In genomic region chr1:213051881-213052202, GRCh38 we compare ENCODE assay signal across 8 cellular contexts. TPM values are rescaled to one million over a fixed set of nuclear protein-coding genes. Genes with fewer than 3 reads are reported as not detected.
A peak's percentile ranks its signal among the peaks of the same experiment; 100 is the strongest.
DNase-seq lines count a peak whose midpoint lies in the region; ATAC-seq and TF ChIP-seq lines count a peak whose summit lies in the region.

No MANE protein-coding gene starts in this region.

- H3K79me2 ChIP-seq in DND-41 (ENCODE audit: insufficient read depth, low read length) (peaks cover 22% of the 10 kb centered on the region), OCI-LY7 (ENCODE audit: insufficient read depth, low read depth, low read length) (no peaks in the 10 kb centered on the region)

- H3K9me2 ChIP-seq in OCI-LY7 (ENCODE audit: insufficient read depth, low read length), result no peaks in the 10 kb centered on the region

- ATAC-seq in DND-41 (ENCODE audit: insufficient read depth, low read depth) (no peak), HG03378 (IDR thresholded peaks at IDR 0.05; ENCODE audit: unreplicated experiment) (no peak), HG03135 (IDR thresholded peaks at IDR 0.05; ENCODE audit: unreplicated experiment) (no peak)

- no peak for TF ChIP-seq CTCF in DND-41 (IDR thresholded peaks at IDR 0.05; ENCODE audit: borderline replicate concordance, extremely low read depth, low read length, poor library complexity, severe bottlenecking)
- TF ChIP-seq CTCF in OCI-LY7 (conservative IDR thresholded peaks at IDR 0.05; ENCODE audit: low read length), result no peak

- CTCF ChIA-PET in OCI-LY7 (lab: Charles Lee; ENCODE audit: unreplicated experiment), result no interaction called here

- H3K9me3 ChIP-seq in DND-41 (ENCODE audit: insufficient read depth, low read length, severe bottlenecking) (peaks cover 8% of the 10 kb centered on the region), OCI-LY7 (ENCODE audit: low read length) (peaks cover 11% of the 10 kb centered on the region; the same call in 1 of the 2 replicates)

- TSS peak; percentile 79 for BruUV-seq in OCI-LY7 (replicated peaks; lab: Mats Ljungman, UMichigan)

- DNase-seq in DND-41 (no peak), OCI-LY7 (ENCODE audit: low spot score) (no peak), epithelial cell of prostate (ENCODE audit: low read depth, low spot score) (no peak), pons (ENCODE audit: low spot score) (peak; percentile 10), NCI-H146 (lab: John Stamatoyannopoulos, UW) (no peak), MV-4-11 (lab: John Stamatoyannopoulos, UW) (no peak)

- H3K27ac ChIP-seq in DND-41 (ENCODE audit: low read length) (peak overlapping the region; percentile 41; the same call in 1 of the 2 replicates), OCI-LY7 (ENCODE audit: low read depth, low read length, poor library complexity, severe bottlenecking) (no peak overlapping the region), epithelial cell of prostate (peak overlapping the region; percentile 70)

- H3K4me3 ChIP-seq in DND-41 (ENCODE audit: low read depth in 1 of 2, low read length in 2 of 2), result peak overlapping the region; percentile 56 to 86
- peak overlapping the region; percentile 88 for H3K4me3 ChIP-seq in OCI-LY7 (ENCODE audit: low read depth, low read length, poor library complexity, severe bottlenecking)

- H3K4me1 ChIP-seq in DND-41 (ENCODE audit: insufficient read depth, low read length) (peaks cover 31% of the 10 kb centered on the region), OCI-LY7 (ENCODE audit: insufficient read depth, low read length, poor library complexity, severe bottlenecking) (peaks cover 12% of the 10 kb centered on the region)

- no peaks in the 10 kb centered on the region for H3K27me3 ChIP-seq in DND-41 (ENCODE audit: insufficient read depth, low read length, poor library complexity)

- H3K9ac ChIP-seq in DND-41 (ENCODE audit: low read depth, low read length), result peak overlapping the region; percentile 65

- no peaks in the 10 kb centered on the region for H3K36me3 ChIP-seq in DND-41 (ENCODE audit: insufficient read depth, low read length)
- no peaks in the 10 kb centered on the region for H3K36me3 ChIP-seq in OCI-LY7 (ENCODE audit: insufficient read depth, low read length)

- H3K4me2 ChIP-seq in DND-41 (ENCODE audit: insufficient read depth, low read length) (peak overlapping the region; percentile 92), OCI-LY7 (ENCODE audit: low read length) (peak overlapping the region; percentile 97)

- intact Hi-C loops in OCI-LY7 (cut with micrococcal nuclease; ENCODE audit: unreplicated experiment), result loop anchor here (1.0 kb wide), 1 partner anchor 37 kb away; the partner anchor contains the start of gene ANGEL2

- peaks cover 2% of the 10 kb centered on the region; the same call in 1 of the 2 replicates for H4K20me1 ChIP-seq in DND-41 (ENCODE audit: insufficient read depth, low read length)
- no peaks in the 10 kb centered on the region for H4K20me1 ChIP-seq in OCI-LY7 (ENCODE audit: insufficient read depth, low read length)

- H2AFZ ChIP-seq in DND-41 (ENCODE audit: low read depth, low read length) (peak overlapping the region; percentile 98), OCI-LY7 (ENCODE audit: low read length) (peak overlapping the region; percentile 100)

- POLR2A ChIA-PET in OCI-LY7 (lab: Charles Lee), result no interaction called here

RNA-seq across cellular contexts. Expression of gene RPS6KC1, which starts 0.8 kb away (rescaled TPM):
- total RNA-seq in OCI-LY7 (2014; rRNA removed; shearing (Covaris generic)), result 5.9 and 10.7 TPM in 2 replicates
- total RNA-seq in OCI-LY7 (2022), result 7.4 and 9.4 TPM in 2 replicates

RNA-seq across cellular contexts. Expression of gene ANGEL2, which starts 36.2 kb away (rescaled TPM):
- 24.1 and 40.1 TPM in 2 replicates for total RNA-seq in OCI-LY7 (2014; rRNA removed; shearing (Covaris generic))
- 42.7 and 50.8 TPM in 2 replicates for total RNA-seq in OCI-LY7 (2022)
